In the genomic region with DNA sequence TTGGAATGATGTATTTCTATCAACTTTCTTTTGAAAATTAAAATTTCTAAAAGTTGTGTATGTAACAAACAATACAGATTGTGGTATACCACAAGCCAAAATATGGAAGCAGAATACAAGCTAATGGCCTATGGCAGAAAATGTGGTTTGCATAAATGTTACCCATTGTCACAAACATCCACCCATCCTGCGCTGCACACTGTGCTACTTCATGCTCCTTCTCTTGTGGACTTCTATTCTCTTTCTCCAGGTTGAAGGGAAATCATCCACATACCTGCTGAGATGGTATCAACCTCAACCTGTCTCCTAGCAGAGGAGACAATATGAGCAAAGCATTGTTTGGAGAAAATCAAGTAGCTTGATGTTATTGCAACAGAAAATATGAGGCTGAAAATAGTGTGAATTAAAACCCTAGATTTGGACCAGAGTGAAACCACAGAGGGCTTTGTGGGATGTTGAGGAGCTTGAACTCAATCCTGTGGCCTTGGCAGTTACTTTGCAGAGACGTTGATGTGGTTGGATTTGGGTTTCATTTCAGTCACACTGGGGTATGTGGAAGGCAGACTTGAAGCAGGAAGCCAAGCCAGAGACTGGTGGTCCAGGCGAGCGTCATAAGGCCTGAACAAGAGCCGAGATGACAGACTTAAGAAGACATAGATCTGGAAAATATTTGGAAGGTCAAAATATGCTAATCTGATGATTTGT, we compare ENCODE assay signal across 17 cellular contexts.
DNase-seq lines count a peak whose midpoint lies in the region; ATAC-seq, FAIRE-seq and TF ChIP-seq lines count a peak whose summit lies in the region.
"Had no signal": no experiment of that assay in that cellular context is flagged by ENCODE, and none has a peak within 500 bp of the region (broad histone marks: within the 10 kb centered on the region; RNA-seq: fewer than 3 reads in every experiment).

No MANE protein-coding gene starts in this region.

- intact Hi-C loops in activated CD4-positive, alpha-beta T cell treated with anti-CD3 and anti-CD28 coated beads, Interleukin-2, amount 10 ng/mL, durations not matched to agents 24 days and 14 days (cut with micrococcal nuclease): loop anchor here (5.0 to 10.0 kb wide), 2 partner anchors 71 to 353 kb away; no protein-coding TSS in a partner anchor
- intact Hi-C loops in activated T-helper 2 cell treated with anti-CD3 and anti-CD28 coated beads, Interferon-gamma antibody, Interleukin-2, Interleukin-4, amounts not matched to agents 10 μg/mL and 5 μg/mL and 100 μg/mL, durations not matched to agents 14 hours and 24 hours and 36 hours (cut with micrococcal nuclease): loop anchor here (1.0 to 5.0 kb wide), 7 partner anchors 22 to 631 kb away; partner anchors contain the start of genes GLCCI1 and MIOS

- H3K36me3 ChIP-seq in MM.1S (replicated peaks; ENCODE audit: insufficient read depth, low read length) (no peaks in the 10 kb centered on the region), small intestine (ENCODE audit: control insufficient read depth in 2 of 2, insufficient read depth in 2 of 2, low read length in 2 of 2) (no peaks in the 10 kb centered on the region), mesenchymal stem cell (ENCODE audit: control insufficient read depth in 1 of 2, insufficient read depth in 2 of 2, low read depth in 1 of 2, low read length in 2 of 2) (no peaks in the 10 kb centered on the region)

- H3K4me3 Mint-ChIP-seq in activated CD4-positive, alpha-beta T cell treated with anti-CD3 and anti-CD28 coated beads, Interleukin-2, amount 10 ng/mL, durations not matched to agents 24 days and 14 days: peak overlapping the region; percentile 16
- no peak overlapping the region for H3K4me3 Mint-ChIP-seq in activated T-helper 2 cell treated with anti-CD3 and anti-CD28 coated beads, Interferon-gamma antibody, Interleukin-2, Interleukin-4, amounts not matched to agents 10 μg/mL and 5 μg/mL and 100 μg/mL, durations not matched to agents 14 hours and 24 hours and 36 hours (ENCODE audit: low read depth)
- H3K4me3 Mint-ChIP-seq: CD14-positive monocyte had no signal

- H3K9me3 Mint-ChIP-seq in activated CD4-positive, alpha-beta T cell treated with anti-CD3 and anti-CD28 coated beads, Interleukin-2, amount 10 ng/mL, durations not matched to agents 24 days and 14 days: no peaks in the 10 kb centered on the region
- H3K9me3 Mint-ChIP-seq in activated T-helper 2 cell treated with anti-CD3 and anti-CD28 coated beads, Interferon-gamma antibody, Interleukin-2, Interleukin-4, amounts not matched to agents 10 μg/mL and 5 μg/mL and 100 μg/mL, durations not matched to agents 14 hours and 24 hours and 36 hours: peaks cover 3% of the 10 kb centered on the region
- H3K9me3 Mint-ChIP-seq: CD14-positive monocyte had no signal

- no peak overlapping the region for H2BK15ac ChIP-seq in mesenchymal stem cell (ENCODE audit: low read depth, poor library complexity, severe bottlenecking)

- no peak overlapping the region for H3K4me3 ChIP-seq in MM.1S (ENCODE audit: low read length)
- no peak overlapping the region for H3K4me3 ChIP-seq in small intestine (ENCODE audit: low read depth in 1 of 2, low read length in 2 of 2)
- H3K4me3 ChIP-seq in mesenchymal stem cell (ENCODE audit: insufficient read depth in 1 of 2, low read depth in 1 of 2, low read length in 2 of 2): no peak overlapping the region
- H3K4me3 ChIP-seq: A549, PC-9 had no signal

- H3K79me1 ChIP-seq in mesenchymal stem cell (replicated peaks; ENCODE audit: low read length, poor library complexity, severe bottlenecking): no peaks in the 10 kb centered on the region

- H3K9me3 ChIP-seq in MM.1S (replicated peaks; ENCODE audit: insufficient read depth, low read length): no peaks in the 10 kb centered on the region
- H3K9me3 ChIP-seq in small intestine (ENCODE audit: control insufficient read depth, low read depth): no peaks in the 10 kb centered on the region
- H3K9me3 ChIP-seq in mesenchymal stem cell (ENCODE audit: control insufficient read depth, low read length): no peaks in the 10 kb centered on the region
- H3K9me3 ChIP-seq: A549 had no signal

- H2BK12ac ChIP-seq in mesenchymal stem cell (ENCODE audit: low read length in 2 of 2): no peak overlapping the region

- no peak overlapping the region for H3K23ac ChIP-seq in mesenchymal stem cell (ENCODE audit: low read length in 2 of 2)

- no peak for ATAC-seq in GM21825 (IDR thresholded peaks at IDR 0.05; ENCODE audit: unreplicated experiment)
- ATAC-seq: A549 had no signal

- peaks cover 12% of the 10 kb centered on the region for H3K27me3 Mint-ChIP-seq in activated CD4-positive, alpha-beta T cell treated with anti-CD3 and anti-CD28 coated beads, Interleukin-2, amount 10 ng/mL, durations not matched to agents 24 days and 14 days
- H3K27me3 Mint-ChIP-seq in activated T-helper 2 cell treated with anti-CD3 and anti-CD28 coated beads, Interferon-gamma antibody, Interleukin-2, Interleukin-4, amounts not matched to agents 10 μg/mL and 5 μg/mL and 100 μg/mL, durations not matched to agents 14 hours and 24 hours and 36 hours (ENCODE audit: low read depth): no peaks in the 10 kb centered on the region

- peak overlapping the region; percentile 5 for H3K27ac Mint-ChIP-seq in activated CD4-positive, alpha-beta T cell treated with anti-CD3 and anti-CD28 coated beads, Interleukin-2, amount 10 ng/mL, durations not matched to agents 24 days and 14 days
- H3K27ac Mint-ChIP-seq in activated T-helper 2 cell treated with anti-CD3 and anti-CD28 coated beads, Interferon-gamma antibody, Interleukin-2, Interleukin-4, amounts not matched to agents 10 μg/mL and 5 μg/mL and 100 μg/mL, durations not matched to agents 14 hours and 24 hours and 36 hours: peak overlapping the region; percentile 64
- H3K27ac Mint-ChIP-seq: CD14-positive monocyte had no signal

- H2AK5ac ChIP-seq in mesenchymal stem cell (ENCODE audit: low read length, severe bottlenecking): no peak overlapping the region

- no peak overlapping the region for H2BK120ac ChIP-seq in mesenchymal stem cell (ENCODE audit: low read depth, low read length)

- no peak overlapping the region for H2BK5ac ChIP-seq in mesenchymal stem cell (ENCODE audit: low read depth, low read length, poor library complexity, severe bottlenecking)

- no peak overlapping the region for H3K4ac ChIP-seq in mesenchymal stem cell (ENCODE audit: low read depth in 1 of 2, low read length in 2 of 2)

- no peaks in the 10 kb centered on the region for H3K79me2 ChIP-seq in MM.1S (ENCODE audit: low read length)

- peaks cover 43% of the 10 kb centered on the region for H3K4me1 Mint-ChIP-seq in activated CD4-positive, alpha-beta T cell treated with anti-CD3 and anti-CD28 coated beads, Interleukin-2, amount 10 ng/mL, durations not matched to agents 24 days and 14 days
- peaks cover 64% of the 10 kb centered on the region for H3K4me1 Mint-ChIP-seq in activated T-helper 2 cell treated with anti-CD3 and anti-CD28 coated beads, Interferon-gamma antibody, Interleukin-2, Interleukin-4, amounts not matched to agents 10 μg/mL and 5 μg/mL and 100 μg/mL, durations not matched to agents 14 hours and 24 hours and 36 hours (ENCODE audit: low read depth)

- no peaks in the 10 kb centered on the region for H4K20me1 ChIP-seq in MM.1S (ENCODE audit: insufficient read depth, low read length)

- H4K91ac ChIP-seq in mesenchymal stem cell (ENCODE audit: low read length): no peak overlapping the region

- H3K36me3 Mint-ChIP-seq in activated CD4-positive, alpha-beta T cell treated with anti-CD3 and anti-CD28 coated beads, Interleukin-2, amount 10 ng/mL, durations not matched to agents 24 days and 14 days (ENCODE audit: low read depth): no peaks in the 10 kb centered on the region
- H3K36me3 Mint-ChIP-seq in activated T-helper 2 cell treated with anti-CD3 and anti-CD28 coated beads, Interferon-gamma antibody, Interleukin-2, Interleukin-4, amounts not matched to agents 10 μg/mL and 5 μg/mL and 100 μg/mL, durations not matched to agents 14 hours and 24 hours and 36 hours (ENCODE audit: low read depth): peaks cover 22% of the 10 kb centered on the region

- no peak overlapping the region for H3K4me2 ChIP-seq in MM.1S (ENCODE audit: low read depth, low read length)
- H3K4me2 ChIP-seq in mesenchymal stem cell (ENCODE audit: low read length, poor library complexity, severe bottlenecking): no peak overlapping the region
- H3K4me2 ChIP-seq: A549, PC-9 had no signal

- FAIRE-seq in small intestine (lab: Jason Lieb, UNC): no peak
- FAIRE-seq: A549, endometrium had no signal

- H3K27ac ChIP-seq in MM.1S (ENCODE audit: low read length): no peak overlapping the region
- H3K27ac ChIP-seq in small intestine (ENCODE audit: low read depth in 1 of 2, low read length in 1 of 2): no peak overlapping the region
- no peak overlapping the region for H3K27ac ChIP-seq in mesenchymal stem cell (ENCODE audit: low read length, poor library complexity, severe bottlenecking)
- H3K27ac ChIP-seq: A549, PC-9 had no signal

- no peak overlapping the region for H4K8ac ChIP-seq in mesenchymal stem cell (ENCODE audit: low read length)

- peak; percentile 84 for DNase-seq in activated CD4-positive, alpha-beta T cell treated with anti-CD3 and anti-CD28 coated beads, Interleukin-2, amount 10 ng/mL, durations not matched to agents 24 days and 14 days
- DNase-seq in activated CD4-positive, alpha-beta T cell treated with anti-CD3 and anti-CD28 coated beads for 4 hours: no peak
- peak; percentile 31 for DNase-seq in MM.1S
- peak; percentile 55 for DNase-seq in activated T-helper 2 cell treated with anti-CD3 and anti-CD28 coated beads, Interferon-gamma antibody, Interleukin-2, Interleukin-4, amounts not matched to agents 10 μg/mL and 5 μg/mL and 100 μg/mL, durations not matched to agents 14 hours and 24 hours and 36 hours (ENCODE audit: low spot score)
- DNase-seq in small intestine: peak; percentile 23
- DNase-seq in iPS-NIHi11 (ENCODE audit: low spot score): no peak
- no peak for DNase-seq in mesenchymal stem cell
- DNase-seq: anterior cingulate cortex; DMS79 treated with DMSO at 0.1 percent for 48 hours; NCI-H2081; NCI-H524; PC-9; stimulated activated naive CD4-positive, alpha-beta T cell had no signal

- H3F3A ChIP-seq in MM.1S (ENCODE audit: insufficient read depth, low read length): no peaks in the 10 kb centered on the region; the same call in 1 of the 2 replicates

- WGBS in small intestine, 3 donors: 74 to 84% (median 82%) methylated on average over 5 of the region's 5 CpGs
- WGBS in mesenchymal stem cell: 93% methylated on average over 5 of the region's 5 CpGs

- H3K9me2 ChIP-seq in MM.1S (replicated peaks; ENCODE audit: insufficient read depth, low read length): no peaks in the 10 kb centered on the region

- H2AFZ ChIP-seq in MM.1S (ENCODE audit: low read length) (no peak overlapping the region), mesenchymal stem cell (ENCODE audit: low read depth, low read length) (no peak overlapping the region)
- H2AFZ ChIP-seq: PC-9 had no signal

- H3K9ac ChIP-seq in MM.1S (ENCODE audit: low read length): no peak overlapping the region
- H3K9ac ChIP-seq in mesenchymal stem cell (ENCODE audit: low read length): no peak overlapping the region

- H3K14ac ChIP-seq in mesenchymal stem cell (ENCODE audit: low read length in 2 of 2): no peak overlapping the region

- H3K4me1 ChIP-seq in MM.1S (ENCODE audit: low read length): peaks cover 7% of the 10 kb centered on the region
- H3K4me1 ChIP-seq in small intestine (ENCODE audit: control insufficient read depth in 2 of 2, insufficient read depth in 1 of 2, low read depth in 1 of 2, low read length in 1 of 2): no peaks in the 10 kb centered on the region
- H3K4me1 ChIP-seq in mesenchymal stem cell (ENCODE audit: control insufficient read depth, insufficient read depth, low read depth, low read length): no peaks in the 10 kb centered on the region
- H3K4me1 ChIP-seq: A549 had no signal

- H3K27me3 ChIP-seq in MM.1S (replicated peaks; ENCODE audit: insufficient read depth, low read length) (no peaks in the 10 kb centered on the region), small intestine (ENCODE audit: control insufficient read depth in 2 of 2, insufficient read depth in 2 of 2, low read length in 2 of 2) (no peaks in the 10 kb centered on the region), mesenchymal stem cell (ENCODE audit: control insufficient read depth in 1 of 2, insufficient read depth in 1 of 2, low read length in 2 of 2) (no peaks in the 10 kb centered on the region)

- H3K18ac ChIP-seq in mesenchymal stem cell (ENCODE audit: low read depth in 1 of 2, low read length in 2 of 2): no peak overlapping the region

- no peak for TF ChIP-seq CTCF in MM.1S (IDR thresholded peaks at IDR 0.05; ENCODE audit: low read length)

Comparison
In these comparisons a context has a peak if more than half of its experiments do, and no peak if none do; other contexts are left out.
1. DNase-seq: peak in activated CD4-positive, alpha-beta T cell treated with anti-CD3 and anti-CD28 coated beads, Interleukin-2, amount 10 ng/mL, durations not matched to agents 24 days and 14 days (single experiment), MM.1S (single experiment), activated T-helper 2 cell treated with anti-CD3 and anti-CD28 coated beads, Interferon-gamma antibody, Interleukin-2, Interleukin-4, amounts not matched to agents 10 μg/mL and 5 μg/mL and 100 μg/mL, durations not matched to agents 14 hours and 24 hours and 36 hours (single experiment) and small intestine (single experiment); none in activated CD4-positive, alpha-beta T cell treated with anti-CD3 and anti-CD28 coated beads for 4 hours (0 of 2), iPS-NIHi11 (single experiment) and mesenchymal stem cell (single experiment).